17 cellular contexts compared by ENCODE assay signal in genomic region chr19:32829345-32829896, GRCh38. TPM values are rescaled to one million over a fixed set of nuclear protein-coding genes. Genes with fewer than 3 reads are reported as not detected.
"Had no signal": no experiment of that assay in that cellular context is flagged by ENCODE, and none has a peak within 500 bp of the region (broad histone marks: within the 10 kb centered on the region; RNA-seq: fewer than 3 reads in every experiment).

No MANE protein-coding gene starts in this region.

- DNase-seq: activated CD4-positive, CD25-positive, alpha-beta regulatory T cell; activated CD8-positive, alpha-beta memory T cell treated with anti-CD3 and anti-CD28 coated beads, Interleukin-2, amount 10 ng/mL, durations not matched to agents 7 days and 5 days; activated naive CD4-positive, alpha-beta T cell treated with anti-CD3 and anti-CD28 coated beads, Interleukin-2, amount 10 ng/mL, durations not matched to agents 7 days and 5 days; amniotic stem cell; effector CD4-positive, alpha-beta T cell; nephron progenitor cell; occipital lobe; sigmoid colon; T-helper 1 cell; T1000; trophoblast cell had no signal

- H3K4me3 Mint-ChIP-seq: activated CD8-positive, alpha-beta memory T cell treated with anti-CD3 and anti-CD28 coated beads, Interleukin-2, amount 10 ng/mL, durations not matched to agents 7 days and 5 days; activated naive CD4-positive, alpha-beta T cell treated with anti-CD3 and anti-CD28 coated beads, Interleukin-2, amount 10 ng/mL, durations not matched to agents 7 days and 5 days; mesothelial cell of epicardium; nephron progenitor cell had no signal

- H3K36me3 Mint-ChIP-seq: activated CD8-positive, alpha-beta memory T cell treated with anti-CD3 and anti-CD28 coated beads, Interleukin-2, amount 10 ng/mL, durations not matched to agents 7 days and 5 days; activated naive CD4-positive, alpha-beta T cell treated with anti-CD3 and anti-CD28 coated beads, Interleukin-2, amount 10 ng/mL, durations not matched to agents 7 days and 5 days; mesothelial cell of epicardium had no signal

- ATAC-seq: activated CD8-positive, alpha-beta memory T cell treated with anti-CD3 and anti-CD28 coated beads, Interleukin-2, amount 10 ng/mL, durations not matched to agents 7 days and 5 days; SK-N-SH treated with all-trans-retinoic acid at 6 μM for 48 hours had no signal

- H3K27me3 ChIP-seq: sigmoid colon, vagina had no signal

- H3K4me1 ChIP-seq: sigmoid colon, suprapubic skin, vagina had no signal

- H3K4me3 ChIP-seq: lung, sigmoid colon, suprapubic skin, vagina had no signal

- H3K27ac Mint-ChIP-seq: activated CD8-positive, alpha-beta memory T cell treated with anti-CD3 and anti-CD28 coated beads, Interleukin-2, amount 10 ng/mL, durations not matched to agents 7 days and 5 days; activated naive CD4-positive, alpha-beta T cell treated with anti-CD3 and anti-CD28 coated beads, Interleukin-2, amount 10 ng/mL, durations not matched to agents 7 days and 5 days; mesothelial cell of epicardium; nephron progenitor cell; stimulated activated naive CD8-positive, alpha-beta T cell treated with anti-CD3 and anti-CD28 coated beads, Interleukin-15, Interleukin-2, amounts not matched to agents 100 ng/mL and 50 ng/mL, for 24 hours had no signal

- H3K4me1 Mint-ChIP-seq: mesothelial cell of epicardium had no signal

- H3K9me3 ChIP-seq: sigmoid colon, suprapubic skin, vagina had no signal

- H3K9me3 Mint-ChIP-seq: activated naive CD4-positive, alpha-beta T cell treated with anti-CD3 and anti-CD28 coated beads, Interleukin-2, amount 10 ng/mL, durations not matched to agents 7 days and 5 days; mesothelial cell of epicardium; stimulated activated naive CD8-positive, alpha-beta T cell treated with anti-CD3 and anti-CD28 coated beads, Interleukin-15, Interleukin-2, amounts not matched to agents 100 ng/mL and 50 ng/mL, for 24 hours had no signal

- H3K36me3 ChIP-seq: sigmoid colon, suprapubic skin, vagina had no signal

RNA-seq across cellular contexts. Expression of gene SLC7A9, which starts 40.1 kb away (rescaled TPM):
- total RNA-seq: vagina had no signal
